12 cellular contexts compared by ENCODE assay signal in genomic region chr15:74773731-74774252, GRCh38. TPM values are rescaled to one million over a fixed set of nuclear protein-coding genes. Genes with fewer than 3 reads are reported as not detected.
DNase-seq lines count a peak whose midpoint lies in the region; ATAC-seq and TF ChIP-seq lines count a peak whose summit lies in the region.
"Had no signal": no experiment of that assay in that cellular context is flagged by ENCODE, and none has a peak within 500 bp of the region (broad histone marks: within the 10 kb centered on the region; RNA-seq: fewer than 3 reads in every experiment).

No MANE protein-coding gene starts in this region.

- no peaks in the 10 kb centered on the region for H3K27me3 ChIP-seq in BLaER1 treated with 17β-estradiol and CSF1 and Interleukin-3, amounts not matched to agents 10 nM and 100 nM
- H3K27me3 ChIP-seq in H7 (ENCODE audit: control insufficient read depth, insufficient read depth, low read length): no peaks in the 10 kb centered on the region; the same call in 1 of the 2 replicates
- no peaks in the 10 kb centered on the region for H3K27me3 ChIP-seq in OCI-LY3 (ENCODE audit: low read depth, low read length)
- H3K27me3 ChIP-seq in esophagus (ENCODE audit: control insufficient read depth in 1 of 2, insufficient read depth in 2 of 2, low read length in 2 of 2): no peaks in the 10 kb centered on the region
- H3K27me3 ChIP-seq in PC-3 (ENCODE audit: low read length): no peaks in the 10 kb centered on the region
- H3K27me3 ChIP-seq: spleen had no signal

- H3K9ac ChIP-seq in BLaER1 treated with 17β-estradiol and CSF1 and Interleukin-3, amounts not matched to agents 10 nM and 100 nM: peak overlapping the region in 9 of 11 experiments; percentile 0 to 55 (median 37); a peak in 13 of 22 replicates
- peak overlapping the region; percentile 87 for H3K9ac ChIP-seq in OCI-LY3 (ENCODE audit: low read length)
- no peak overlapping the region for H3K9ac ChIP-seq in PC-3 (ENCODE audit: low read length)

- no peaks in the 10 kb centered on the region for H3F3A ChIP-seq in PC-3 (ENCODE audit: low read length, unreplicated experiment)

- peaks cover 48% of the 10 kb centered on the region for H3K79me2 ChIP-seq in OCI-LY3 (ENCODE audit: low read length)
- no peaks in the 10 kb centered on the region for H3K79me2 ChIP-seq in PC-3 (ENCODE audit: low read length)

- 48 to 50% methylated on average over 5 of the region's 5 CpGs for WGBS in esophagus, 2 donors

- peak; percentile 79 for DNase-seq in H7
- no peak for DNase-seq in HEK293T (ENCODE audit: extremely low spot score)
- no peak for DNase-seq in PC-3
- no peak for DNase-seq in superior temporal gyrus (ENCODE audit: extremely low spot score)
- DNase-seq in HPDE6-E6E7 (ENCODE audit: extremely low spot score): no peak
- DNase-seq: DND-41, KG1, spleen had no signal

- POLR2A ChIA-PET in HEK293T (lab: Yijun Ruan, JAX): interaction anchor here (1.1 to 1.2 kb wide), 3 partner anchors 10 to 183 kb away, joined by 3 to 5 read pairs (median 4); partner anchors contain the start of genes FAM219B and RPP25
- POLR2A ChIA-PET in PC-3 (lab: Charles Lee; ENCODE audit: unreplicated experiment): no interaction called here

- intact Hi-C loops in PC-3 (cut with micrococcal nuclease): no loop called here

- ATAC-seq in PC-3: no peak

- peaks cover 77 to 84% (median 82%) of the 10 kb centered on the region in 10 experiments for H3K4me1 ChIP-seq in BLaER1 treated with 17β-estradiol and CSF1 and Interleukin-3, amounts not matched to agents 10 nM and 100 nM
- peaks cover 83% of the 10 kb centered on the region for H3K4me1 ChIP-seq in OCI-LY3 (ENCODE audit: low read length)
- H3K4me1 ChIP-seq in esophagus (ENCODE audit: control insufficient read depth in 2 of 2, insufficient read depth in 2 of 2, low read length in 1 of 2): peaks cover 0 to 19% of the 10 kb centered on the region in 2 donors
- no peaks in the 10 kb centered on the region for H3K4me1 ChIP-seq in PC-3 (ENCODE audit: insufficient read depth, low read length)

- H3K9me3 ChIP-seq in BLaER1 treated with 17β-estradiol and CSF1 and Interleukin-3, amounts not matched to agents 10 nM and 100 nM (replicated peaks in 1 of 11): no peaks in the 10 kb centered on the region
- no peaks in the 10 kb centered on the region for H3K9me3 ChIP-seq in OCI-LY3 (ENCODE audit: insufficient read depth, low read length)
- no peaks in the 10 kb centered on the region for H3K9me3 ChIP-seq in esophagus (ENCODE audit: control insufficient read depth in 2 of 2, insufficient read depth in 1 of 2, low read depth in 1 of 2, low read length in 1 of 2)
- no peaks in the 10 kb centered on the region for H3K9me3 ChIP-seq in PC-3 (ENCODE audit: low read length)
- H3K9me3 ChIP-seq: spleen had no signal

- no peaks in the 10 kb centered on the region for H3K9me2 ChIP-seq in PC-3 (replicated peaks; ENCODE audit: low read length)

- no peak overlapping the region for H3K4me3 ChIP-seq in BLaER1 treated with 17β-estradiol and CSF1 and Interleukin-3, amounts not matched to agents 10 nM and 100 nM
- H3K4me3 ChIP-seq in H7 (ENCODE audit: insufficient read depth, low read depth, low read length) (no peak overlapping the region), OCI-LY3 (ENCODE audit: low read length) (no peak overlapping the region), esophagus (ENCODE audit: low read depth in 1 of 2, low read length in 2 of 2) (no peak overlapping the region), PC-3 (ENCODE audit: low read length) (no peak overlapping the region)
- H3K4me3 ChIP-seq: spleen had no signal

- no TSS peak for BruUV-seq in PC-3 (replicated peaks; lab: Mats Ljungman, UMichigan)

- peak overlapping the region; percentile 94 to 100 (median 98) for H3K4me2 ChIP-seq in BLaER1 treated with 17β-estradiol and CSF1 and Interleukin-3, amounts not matched to agents 10 nM and 100 nM
- H3K4me2 ChIP-seq in OCI-LY3 (ENCODE audit: low read length) (peak overlapping the region; percentile 62), PC-3 (ENCODE audit: low read length) (no peak overlapping the region)

- CTCF ChIA-PET in HEK293T (lab: Yijun Ruan, JAX) (interaction anchor here (1.0 kb wide), 1 partner anchor 14 kb away, joined by 4 read pairs; no protein-coding TSS in a partner anchor), PC-3 (lab: Charles Lee) (no interaction called here)

- H3K27ac ChIP-seq in BLaER1 treated with 17β-estradiol and CSF1 and Interleukin-3, amounts not matched to agents 10 nM and 100 nM: peak overlapping the region in 9 of 11 experiments; percentile 28 to 99 (median 41); a peak in 16 of 22 replicates
- H3K27ac ChIP-seq in OCI-LY3 (ENCODE audit: low read length) (peak overlapping the region; percentile 97), esophagus (ENCODE audit: low read depth in 2 of 2, low read length in 1 of 2) (peak overlapping the region; percentile 88 to 97), PC-3 (ENCODE audit: low read length) (no peak overlapping the region)

- H3K36me3 ChIP-seq in BLaER1 treated with 17β-estradiol and CSF1 and Interleukin-3, amounts not matched to agents 10 nM and 100 nM: no peaks in the 10 kb centered on the region
- H3K36me3 ChIP-seq in H7 (replicated peaks; ENCODE audit: control insufficient read depth, insufficient read depth, low read length) (no peaks in the 10 kb centered on the region), OCI-LY3 (replicated peaks; ENCODE audit: low read depth, low read length) (peaks cover 2% of the 10 kb centered on the region), esophagus (ENCODE audit: control insufficient read depth in 2 of 2, insufficient read depth in 2 of 2, low read length in 1 of 2) (no peaks in the 10 kb centered on the region), PC-3 (ENCODE audit: low read depth, low read length) (no peaks in the 10 kb centered on the region)
- H3K36me3 ChIP-seq: spleen had no signal

- TF ChIP-seq CTCF in OCI-LY3 (IDR thresholded peaks at IDR 0.05; ENCODE audit: low read depth, low read length) (no peak), PC-3 (conservative IDR thresholded peaks at IDR 0.05; ENCODE audit: low read depth, low read length) (no peak)

- peaks cover 0 to 11% (median 0%) of the 10 kb centered on the region in 11 experiments; a peak in 2 of 22 replicates for H4K20me1 ChIP-seq in BLaER1 treated with 17β-estradiol and CSF1 and Interleukin-3, amounts not matched to agents 10 nM and 100 nM
- no peaks in the 10 kb centered on the region for H4K20me1 ChIP-seq in OCI-LY3 (ENCODE audit: insufficient read depth, low read length)
- H4K20me1 ChIP-seq in PC-3 (ENCODE audit: low read length): no peaks in the 10 kb centered on the region

- H2AFZ ChIP-seq in OCI-LY3 (ENCODE audit: low read depth, low read length) (no peak overlapping the region), PC-3 (ENCODE audit: low read length) (no peak overlapping the region)

TF ChIP-seq in HEK293T, 16 proteins besides CTCF, POLR2A, EP300 and RAD21:
- TF ChIP-seq, protein P1, sequence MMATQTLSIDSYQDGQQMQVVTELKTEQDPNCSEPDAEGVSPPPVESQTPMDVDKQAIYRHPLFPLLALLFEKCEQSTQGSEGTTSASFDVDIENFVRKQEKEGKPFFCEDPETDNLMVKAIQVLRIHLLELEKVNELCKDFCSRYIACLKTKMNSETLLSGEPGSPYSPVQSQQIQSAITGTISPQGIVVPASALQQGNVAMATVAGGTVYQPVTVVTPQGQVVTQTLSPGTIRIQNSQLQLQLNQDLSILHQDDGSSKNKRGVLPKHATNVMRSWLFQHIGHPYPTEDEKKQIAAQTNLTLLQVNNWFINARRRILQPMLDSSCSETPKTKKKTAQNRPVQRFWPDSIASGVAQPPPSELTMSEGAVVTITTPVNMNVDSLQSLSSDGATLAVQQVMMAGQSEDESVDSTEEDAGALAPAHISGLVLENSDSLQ (IDR thresholded peaks at IDR 0.05): no peak
- TF ChIP-seq FOXK2 (IDR thresholded peaks at IDR 0.05): no peak
- TF ChIP-seq ZNF384 (IDR thresholded peaks at IDR 0.05): no peak
- TF ChIP-seq CTBP1 (IDR thresholded peaks at IDR 0.05; ENCODE audit: borderline replicate concordance): no peak
- TF ChIP-seq FOXM1 (IDR thresholded peaks at IDR 0.05; ENCODE audit: borderline replicate concordance): no peak
- TF ChIP-seq ARNT (IDR thresholded peaks at IDR 0.05): no peak
- TF ChIP-seq BHLHE40 (IDR thresholded peaks at IDR 0.05; ENCODE audit: borderline replicate concordance): no peak
- no peak for TF ChIP-seq L3MBTL2 (conservative IDR thresholded peaks at IDR 0.05)
- no peak for TF ChIP-seq SP1 (IDR thresholded peaks at IDR 0.05)
- TF ChIP-seq SUZ12 (IDR thresholded peaks at IDR 0.05): no peak
- no peak for TF ChIP-seq ELF4 (IDR thresholded peaks at IDR 0.05)
- no peak for TF ChIP-seq TARDBP (IDR thresholded peaks at IDR 0.05)
- TF ChIP-seq NFRKB (IDR thresholded peaks at IDR 0.05): no peak

RNA-seq across cellular contexts. Expression of gene CSK, which starts 8.1 kb away (rescaled TPM):
- total RNA-seq in H7 (2014; rRNA removed; shearing (Covaris generic)): 31.8 and 34.8 TPM in 2 replicates
- 10 to 100 TPM; 79.2 to 96.8 TPM for polyA plus RNA-seq in esophagus
- total RNA-seq in PC-3 (2014; rRNA removed): 38.0 and 50.3 TPM in 2 replicates

RNA-seq across cellular contexts. Expression of gene CYP1A2, which starts 25.1 kb away (rescaled TPM):
- not detected in 2 replicates for total RNA-seq in H7 (2014; rRNA removed; shearing (Covaris generic))
- polyA plus RNA-seq in esophagus: under 1 TPM in 1 of 2 donors, not detected in 1; 0.06 TPM
- not detected in 2 replicates for total RNA-seq in PC-3 (2014; rRNA removed)
- total RNA-seq: lung microvascular endothelial cell, spleen had no signal
- polyA plus RNA-seq: spleen had no signal

RNA-seq across cellular contexts. Expression of gene LMAN1L, which starts 38.8 kb away (rescaled TPM):
- not detected in 2 replicates for total RNA-seq in H7 (2014; rRNA removed; shearing (Covaris generic))
- polyA plus RNA-seq in esophagus: under 1 TPM; 0.27 to 0.61 TPM
- not detected in 2 replicates for total RNA-seq in PC-3 (2014; rRNA removed)
- total RNA-seq: lung microvascular endothelial cell had no signal

RNA-seq across cellular contexts. Expression of gene CYP1A1, which starts 48.5 kb away (rescaled TPM):
- 0.45 and 0.78 TPM in 2 replicates for total RNA-seq in H7 (2014; rRNA removed; shearing (Covaris generic))
- 1 to 10 TPM in 1 of 2 donors, under 1 TPM in 1; 0.08 to 1.9 TPM for polyA plus RNA-seq in esophagus
- 2.3 and 2.5 TPM in 2 replicates for total RNA-seq in PC-3 (2014; rRNA removed)

RNA-seq across cellular contexts. Expression of gene CPLX3, which starts 52.6 kb away (rescaled TPM):
- 0.03 TPM in 1 of 2 replicates, not detected in the other for total RNA-seq in H7 (2014; rRNA removed; shearing (Covaris generic))
- polyA plus RNA-seq in esophagus: 1 to 10 TPM in 1 of 2 donors, under 1 TPM in 1; 0.48 to 1.2 TPM
- not detected in 2 replicates for total RNA-seq in PC-3 (2014; rRNA removed)
- total RNA-seq: lung microvascular endothelial cell had no signal
